ENCODE assay signal across 13 cellular contexts in the genomic region with DNA sequence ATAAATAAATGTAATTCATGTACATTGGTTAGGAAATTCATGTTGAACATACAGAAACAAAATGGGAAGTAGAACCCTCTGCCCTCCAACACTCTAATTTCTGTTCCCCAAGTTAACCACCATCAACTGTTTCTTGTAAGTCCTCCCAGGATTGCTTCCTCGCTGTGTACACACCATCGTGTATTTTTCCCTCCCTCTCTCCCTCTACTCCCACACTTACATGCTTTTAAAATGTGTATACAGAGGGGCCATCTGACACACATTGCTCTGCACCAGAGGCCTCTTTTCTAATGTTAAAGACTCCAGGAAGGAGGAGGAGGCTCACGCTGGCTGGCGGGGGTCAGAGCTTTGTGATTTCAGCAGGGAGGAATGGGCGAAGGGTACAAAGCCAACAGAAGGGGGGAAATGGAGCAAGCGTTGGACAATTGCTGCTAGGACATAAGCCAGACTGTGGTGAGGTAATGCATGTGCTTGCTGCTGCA. TPM values are rescaled to one million over a fixed set of nuclear protein-coding genes. Genes with fewer than 3 reads are reported as not detected.
DNase-seq lines count a peak whose midpoint lies in the region; ATAC-seq, FAIRE-seq and TF ChIP-seq lines count a peak whose summit lies in the region.
"Had no signal": no experiment of that assay in that cellular context is flagged by ENCODE, and none has a peak within 500 bp of the region (broad histone marks: within the 10 kb centered on the region; RNA-seq: fewer than 3 reads in every experiment).

No MANE protein-coding gene starts in this region.

- no peaks in the 10 kb centered on the region for H3K27me3 Mint-ChIP-seq in Calu3 (ENCODE audit: unreplicated experiment)

- no peaks in the 10 kb centered on the region for H3K9me3 Mint-ChIP-seq in Calu3 (ENCODE audit: low read depth, unreplicated experiment)

- H3K4me3 ChIP-seq in AG04450 (ENCODE audit: low read depth, low read length) (no peak overlapping the region), HUES6 (ENCODE audit: low read depth, low read length) (peak overlapping the region; percentile 10; the same call in 1 of the 2 replicates), adipocyte (ENCODE audit: low read length) (peak overlapping the region; percentile 42), lower lobe of right lung (no peak overlapping the region)
- H3K4me3 ChIP-seq: body of pancreas, right lobe of liver had no signal

- H3K4me1 ChIP-seq in HUES6 (ENCODE audit: control insufficient read depth, insufficient read depth, low read length), result peaks cover 71% of the 10 kb centered on the region
- peaks cover 48% of the 10 kb centered on the region for H3K4me1 ChIP-seq in adipocyte (ENCODE audit: control insufficient read depth, insufficient read depth, low read length)
- peaks cover 39% of the 10 kb centered on the region for H3K4me1 ChIP-seq in lower lobe of right lung

- peaks cover 18% of the 10 kb centered on the region for H3K36me3 Mint-ChIP-seq in Calu3 (ENCODE audit: insufficient read depth, unreplicated experiment)

- H3K27ac Mint-ChIP-seq in Calu3 (ENCODE audit: unreplicated experiment), result no peak overlapping the region

- H3K4me1 Mint-ChIP-seq in Calu3 (ENCODE audit: low read depth, unreplicated experiment), result peaks cover 32% of the 10 kb centered on the region

- no peak for ATAC-seq in lower lobe of right lung
- ATAC-seq: body of pancreas, right lobe of liver had no signal

- POLR2A ChIA-PET in AG04450 (lab: Yijun Ruan, JAX), result interaction anchor here (1.0 kb wide), 1 partner anchor 19 kb away, joined by 3 read pairs; no protein-coding TSS in a partner anchor

- H3K27ac ChIP-seq in AG04450 (ENCODE audit: low read depth, low read length) (peak overlapping the region; percentile 11), HUES6 (ENCODE audit: low read depth, low read length) (peak overlapping the region; percentile 41; the same call in 1 of the 2 replicates), lower lobe of right lung (peak overlapping the region; percentile 46)
- H3K27ac ChIP-seq: right lobe of liver had no signal

- H3K27me3 ChIP-seq in AG04450 (ENCODE audit: control insufficient read depth, insufficient read depth, low read length) (peaks cover 10% of the 10 kb centered on the region), HUES6 (ENCODE audit: control insufficient read depth, insufficient read depth, low read length) (no peaks in the 10 kb centered on the region), adipocyte (replicated peaks; ENCODE audit: control insufficient read depth, insufficient read depth, low read length) (no peaks in the 10 kb centered on the region), lower lobe of right lung (ENCODE audit: low read depth) (no peaks in the 10 kb centered on the region)
- H3K27me3 ChIP-seq: body of pancreas, right lobe of liver had no signal

- FAIRE-seq in urothelium cell line (lab: Jason Lieb, UNC), result no peak

- H3K36me3 ChIP-seq in HUES6 (ENCODE audit: control insufficient read depth, insufficient read depth, low read length) (peaks cover 4% of the 10 kb centered on the region; the same call in 1 of the 2 replicates), adipocyte (ENCODE audit: control insufficient read depth, insufficient read depth, low read length, severe bottlenecking) (no peaks in the 10 kb centered on the region), lower lobe of right lung (no peaks in the 10 kb centered on the region)
- H3K36me3 ChIP-seq: right lobe of liver had no signal

- BruUV-seq in Calu3 (replicated peaks; lab: Mats Ljungman, UMichigan), result no TSS peak

- DNase-seq in AG04450 (ENCODE audit: low read depth, low spot score), result no peak
- no peak for DNase-seq in adipocyte (ENCODE audit: low read depth)
- DNase-seq in lower lobe of right lung, result no peak
- DNase-seq in stimulated activated CD4-positive, alpha-beta T cell treated with anti-CD3 and anti-CD28 coated beads, Interleukin-4, amount 100 ng/mL, for 24 hours, result no peak
- no peak for DNase-seq in DMS79 treated with DMSO at 0.1 percent for 48 hours (lab: John Stamatoyannopoulos, UW)
- DNase-seq in Calu3, result no peak
- DNase-seq in urothelium cell line (ENCODE audit: low spot score), result no peak
- DNase-seq: NCI-H446, right lobe of liver had no signal

- peak overlapping the region; percentile 41 for H3K9ac ChIP-seq in HUES6 (ENCODE audit: low read length)
- H3K9ac ChIP-seq in adipocyte (ENCODE audit: low read length), result peak overlapping the region; percentile 69

- CTCF ChIA-PET in AG04450 (lab: Charles Lee) (interaction anchor here (1.3 to 2.6 kb wide), 2 partner anchors 31 to 170 kb away, joined by 5 to 8 read pairs; no protein-coding TSS in a partner anchor), Calu3 (lab: Charles Lee) (no interaction called here)

- TF ChIP-seq CTCF in AG04450 (IDR thresholded peaks at IDR 0.05; ENCODE audit: low read depth, low read length), result no peak
- no peak for TF ChIP-seq CTCF in lower lobe of right lung (IDR thresholded peaks at IDR 0.05)
- TF ChIP-seq CTCF in Calu3 (IDR thresholded peaks at IDR 0.05; ENCODE audit: unreplicated experiment), result no peak

- no peaks in the 10 kb centered on the region for H3K9me3 ChIP-seq in AG04450 (ENCODE audit: control insufficient read depth, insufficient read depth, low read length)
- no peaks in the 10 kb centered on the region for H3K9me3 ChIP-seq in HUES6 (ENCODE audit: control insufficient read depth, insufficient read depth, low read depth, low read length)
- H3K9me3 ChIP-seq in adipocyte (ENCODE audit: control insufficient read depth, low read length), result no peaks in the 10 kb centered on the region
- no peaks in the 10 kb centered on the region for H3K9me3 ChIP-seq in lower lobe of right lung
- H3K9me3 ChIP-seq: body of pancreas, right lobe of liver had no signal

- intact Hi-C loops in lower lobe of right lung (cut with DNase I) (loop anchor here (10.0 kb wide), 1 partner anchor 166 kb away; no protein-coding TSS in a partner anchor), Calu3 (cut with micrococcal nuclease; ENCODE audit: unreplicated experiment) (no loop called here)

- H3K4me3 Mint-ChIP-seq in Calu3 (ENCODE audit: low read depth, unreplicated experiment), result no peak overlapping the region

RNA-seq across cellular contexts. Expression of a gene that starts 1.9 kb away (rescaled TPM):
- polyA plus RNA-seq in AG04450 (2011; rRNA removed), result 0.09 TPM in 1 of 2 replicates, not detected in the other
- polyA minus RNA-seq in AG04450 (2011; rRNA and poly(A)+ RNA removed), result 0.30 TPM in 1 of 2 replicates, not detected in the other
- total RNA-seq in lower lobe of right lung (9.0 TPM), Calu3 (2022) (21.6 and 23.6 TPM in 2 replicates)

RNA-seq across cellular contexts. Expression of a gene that starts 29.4 kb away (rescaled TPM):
- polyA plus RNA-seq in AG04450 (2011; rRNA removed), result 32.6 and 76.4 TPM in 2 replicates
- 111 and 154 TPM in 2 replicates for polyA minus RNA-seq in AG04450 (2011; rRNA and poly(A)+ RNA removed)
- total RNA-seq in lower lobe of right lung (231 TPM), Calu3 (2022) (114 and 119 TPM in 2 replicates)

RNA-seq across cellular contexts. Expression of a gene that starts 32.7 kb away (rescaled TPM):
- polyA plus RNA-seq in AG04450 (2011; rRNA removed), result not detected in 2 replicates
- polyA minus RNA-seq in AG04450 (2011; rRNA and poly(A)+ RNA removed), result not detected in 2 replicates
- total RNA-seq in lower lobe of right lung (not detected), Calu3 (2022) (not detected in 2 replicates)
- total RNA-seq: body of pancreas, epithelial cell of proximal tubule, lung microvascular endothelial cell had no signal

RNA-seq across cellular contexts. Expression of a gene that starts 48.1 kb away (rescaled TPM):
- 3.1 and 4.2 TPM in 2 replicates for polyA plus RNA-seq in AG04450 (2011; rRNA removed)
- polyA minus RNA-seq in AG04450 (2011; rRNA and poly(A)+ RNA removed), result 6.9 and 7.0 TPM in 2 replicates
- 0.53 TPM for total RNA-seq in lower lobe of right lung
- 0.19 and 1.2 TPM in 2 replicates for total RNA-seq in Calu3 (2022)

Comparison
In these comparisons a context has a peak if more than half of its experiments do, and no peak if none do; other contexts are left out.
1. H3K4me3 ChIP-seq: peak in HUES6 (single experiment) and adipocyte (single experiment); none in AG04450 (single experiment) and lower lobe of right lung (single experiment).
2. Peak in every context shown above with its lines, with median percentiles within 50 percentile points of each other: H3K27ac ChIP-seq.